Comparison of ENCODE assay signal across 8 cellular contexts in the genomic region with DNA sequence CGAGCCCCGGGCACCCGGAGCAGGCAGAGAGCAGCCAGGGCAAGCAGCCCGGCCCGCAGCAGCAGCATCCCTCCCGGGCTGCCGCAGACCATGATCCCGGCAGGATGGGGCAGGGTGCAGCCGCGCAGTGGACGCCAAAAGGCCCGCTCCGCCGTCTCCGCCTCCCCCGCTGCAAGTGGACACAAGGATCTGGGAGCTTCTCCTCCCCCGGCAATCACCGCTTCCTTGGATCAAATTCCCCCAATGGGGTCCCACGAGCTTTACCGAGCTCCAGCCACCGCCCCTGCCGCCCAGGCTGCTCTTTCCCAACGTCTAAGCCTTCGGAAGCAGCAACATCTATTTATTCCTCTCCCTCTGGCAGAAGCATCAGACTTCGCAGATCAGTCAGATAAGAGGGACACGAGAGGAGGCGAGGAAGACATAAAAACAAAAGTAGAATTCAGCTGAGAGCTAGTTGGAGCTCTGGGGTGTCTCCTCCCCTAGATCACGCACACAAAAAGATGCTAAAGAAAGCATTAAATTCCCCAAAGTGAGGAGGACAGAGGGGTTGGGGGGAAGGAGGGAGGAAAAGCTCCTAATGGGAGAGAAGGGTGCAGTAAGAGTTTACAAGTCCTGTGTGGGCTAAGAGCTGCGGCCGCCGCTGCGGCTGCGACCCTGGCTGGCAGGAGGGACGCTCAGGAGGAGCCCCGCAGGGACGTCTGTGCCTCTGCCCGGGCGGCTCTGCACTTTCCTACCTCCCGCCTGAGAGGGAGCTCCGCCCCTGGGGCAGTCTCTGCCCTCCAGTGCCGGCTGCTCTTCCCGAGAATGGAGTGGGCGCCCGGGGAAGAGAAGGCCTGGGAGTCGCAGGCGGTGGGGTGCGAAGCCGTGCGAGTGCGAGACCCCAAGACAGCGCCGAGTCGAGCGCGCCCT. TPM values are rescaled to one million over a fixed set of nuclear protein-coding genes. Genes with fewer than 3 reads are reported as not detected.
DNase-seq lines count a peak whose midpoint lies in the region; ATAC-seq and TF ChIP-seq lines count a peak whose summit lies in the region.

A gene with protein sequence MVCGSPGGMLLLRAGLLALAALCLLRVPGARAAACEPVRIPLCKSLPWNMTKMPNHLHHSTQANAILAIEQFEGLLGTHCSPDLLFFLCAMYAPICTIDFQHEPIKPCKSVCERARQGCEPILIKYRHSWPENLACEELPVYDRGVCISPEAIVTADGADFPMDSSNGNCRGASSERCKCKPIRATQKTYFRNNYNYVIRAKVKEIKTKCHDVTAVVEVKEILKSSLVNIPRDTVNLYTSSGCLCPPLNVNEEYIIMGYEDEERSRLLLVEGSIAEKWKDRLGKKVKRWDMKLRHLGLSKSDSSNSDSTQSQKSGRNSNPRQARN (minus strand): TSS at position 177 of the 909 bp plus-strand sequence. CDS start 85 bp downstream, at position 92.

- no peak for TF ChIP-seq POLR2A in tibial nerve (IDR thresholded peaks at IDR 0.05)

- no peak for TF ChIP-seq CTCF in tibial nerve (IDR thresholded peaks at IDR 0.05)

- H3K23ac ChIP-seq in mesendoderm (ENCODE audit: low read length): no peak within 1 kb of the TSS

- intact Hi-C loops in activated naive CD4-positive, alpha-beta T cell treated with anti-CD3 and anti-CD28 coated beads for 36 hours (cut with micrococcal nuclease): loop anchor here (5.0 kb wide), 1 partner anchor 199 kb away; no protein-coding TSS in a partner anchor

- peaks cover 3% of the 10 kb centered on the region for H3K27me3 ChIP-seq in mesendoderm (ENCODE audit: insufficient read depth, low read length, poor library complexity)
- no peaks in the 10 kb centered on the region for H3K27me3 ChIP-seq in tibial nerve

- peak within 1 kb of the TSS; percentile 47 for H2BK5ac ChIP-seq in mesendoderm (ENCODE audit: low read length)

- ATAC-seq in T-helper 17 cell: no peak

- H3K27ac ChIP-seq in mesendoderm (ENCODE audit: low read depth, low read length) (peak within 1 kb of the TSS; percentile 53), tibial nerve (peak within 1 kb of the TSS; percentile 32 to 79 (median 65))

- H3K4me1 Mint-ChIP-seq in activated naive CD4-positive, alpha-beta T cell treated with anti-CD3 and anti-CD28 coated beads for 36 hours (ENCODE audit: low read depth): peaks cover 18% of the 10 kb centered on the region
- peaks cover 15% of the 10 kb centered on the region for H3K4me1 Mint-ChIP-seq in T-helper 17 cell

- H3K4me3 ChIP-seq in mesendoderm (ENCODE audit: low read length) (peak within 1 kb of the TSS; percentile 61), tibial nerve (peak within 1 kb of the TSS; percentile 27 to 60 (median 42))

- H4K5ac ChIP-seq in mesendoderm (ENCODE audit: low read length): no peak within 1 kb of the TSS

- H3K4me2 ChIP-seq in mesendoderm (ENCODE audit: low read length): peak within 1 kb of the TSS; percentile 93

- H3K9ac ChIP-seq in mesendoderm (ENCODE audit: low read length): peak within 1 kb of the TSS; percentile 68

- peak within 1 kb of the TSS; percentile 18 for H3K4ac ChIP-seq in mesendoderm (ENCODE audit: low read depth, low read length)

- peak within 1 kb of the TSS; percentile 86 for H3K56ac ChIP-seq in mesendoderm (ENCODE audit: low read length)

- WGBS in mesendoderm (ENCODE audit: extremely low coverage, insufficient coverage, low lambda C conversion rate): no CpG with 5 or more reads among the region's 55 CpGs
- 2 to 3% methylated on average over 37 to 43 of the region's 55 CpGs for whole genome bisulfite sequencing in tibial nerve, 2 donors

- H2BK120ac ChIP-seq in mesendoderm (ENCODE audit: low read depth, low read length): no peak within 1 kb of the TSS

- H3K9me3 Mint-ChIP-seq in activated naive CD4-positive, alpha-beta T cell treated with anti-CD3 and anti-CD28 coated beads for 36 hours: no peaks in the 10 kb centered on the region

- no peaks in the 10 kb centered on the region for H3K79me2 ChIP-seq in mesendoderm (ENCODE audit: control insufficient read depth, insufficient read depth, low read length)

- peak within 1 kb of the TSS; percentile 22 for H3K4me3 Mint-ChIP-seq in activated naive CD4-positive, alpha-beta T cell treated with anti-CD3 and anti-CD28 coated beads for 36 hours
- peak within 1 kb of the TSS; percentile 66 for H3K4me3 Mint-ChIP-seq in T-helper 17 cell

- H3K36me3 ChIP-seq in mesendoderm (ENCODE audit: control insufficient read depth, insufficient read depth, low read length) (no peaks in the 10 kb centered on the region), tibial nerve (no peaks in the 10 kb centered on the region)

- H3K36me3 Mint-ChIP-seq in activated naive CD4-positive, alpha-beta T cell treated with anti-CD3 and anti-CD28 coated beads for 36 hours (ENCODE audit: low read depth): no peaks in the 10 kb centered on the region
- peaks cover 6% of the 10 kb centered on the region for H3K36me3 Mint-ChIP-seq in T-helper 17 cell (ENCODE audit: low read depth)

- H3K79me1 ChIP-seq in mesendoderm (ENCODE audit: low read length): no peaks in the 10 kb centered on the region

- no peak within 1 kb of the TSS for H4K8ac ChIP-seq in mesendoderm (ENCODE audit: low read depth, low read length)

- no peaks in the 10 kb centered on the region for H3K9me3 ChIP-seq in T-helper 17 cell (ENCODE audit: control insufficient read depth, low read length, poor library complexity, severe bottlenecking)
- no peaks in the 10 kb centered on the region for H3K9me3 ChIP-seq in tibial nerve

- no peak within 1 kb of the TSS for H2BK15ac ChIP-seq in mesendoderm (replicated peaks; ENCODE audit: low read depth)

- H3K4me1 ChIP-seq in mesendoderm (ENCODE audit: control insufficient read depth, low read depth, low read length) (peaks cover 8% of the 10 kb centered on the region), tibial nerve (peaks cover 0 to 44% (median 6%) of the 10 kb centered on the region in 4 donors)

- no peak within 1 kb of the TSS for H3K27ac Mint-ChIP-seq in activated naive CD4-positive, alpha-beta T cell treated with anti-CD3 and anti-CD28 coated beads for 36 hours
- no peak within 1 kb of the TSS for H3K27ac Mint-ChIP-seq in T-helper 17 cell

- no peak within 1 kb of the TSS for H2AK5ac ChIP-seq in mesendoderm (ENCODE audit: low read length)

- peaks cover 70% of the 10 kb centered on the region for H3K27me3 Mint-ChIP-seq in activated naive CD4-positive, alpha-beta T cell treated with anti-CD3 and anti-CD28 coated beads for 36 hours (ENCODE audit: low read depth)
- peaks cover 86% of the 10 kb centered on the region for H3K27me3 Mint-ChIP-seq in T-helper 17 cell

- DNase-seq in activated naive CD4-positive, alpha-beta T cell treated with anti-CD3 and anti-CD28 coated beads for 36 hours: no peak
- DNase-seq in activated naive CD4-positive, alpha-beta T cell (lab: John Stamatoyannopoulos, UW): no peak
- DNase-seq in T-helper 17 cell (no peak), epidermal melanocyte (ENCODE audit: insufficient read length, low spot score) (peak; percentile 46), mesendoderm (peak; percentile 71), tibial nerve (ENCODE audit: low spot score in 2 of 2) (peak; percentile 37 to 57), NOMO-1 treated with DMSO at 0.1 percent for 48 hours (lab: John Stamatoyannopoulos, UW; ENCODE audit: unreplicated experiment) (no peak), pons (ENCODE audit: low spot score) (no peak)

- CTCF ChIA-PET in activated naive CD4-positive, alpha-beta T cell treated with anti-CD3 and anti-CD28 coated beads for 36 hours (lab: Charles Lee): no interaction called here

- peak within 1 kb of the TSS; percentile 65 for H3K18ac ChIP-seq in mesendoderm (ENCODE audit: low read length)

- peak in 1 of 2 donors; percentile 41 for TF ChIP-seq EP300 in tibial nerve (IDR thresholded peaks at IDR 0.05)

RNA-seq across cellular contexts. Expression of the gene that starts here (rescaled TPM):
- total RNA-seq in activated naive CD4-positive, alpha-beta T cell treated with anti-CD3 and anti-CD28 coated beads for 36 hours: not detected
- total RNA-seq in T-helper 17 cell (not detected), tibial nerve (10 to 100 TPM in 2 of 4 donors, 1 to 10 TPM in 2; 3.0 to 12.8 (median 9.6) TPM)
- 0.91 TPM for polyA plus RNA-seq in mesendoderm (2013, experiment 1 of 2)
- 0.84 TPM for polyA plus RNA-seq in mesendoderm (2013, experiment 2 of 2)

Comparison
In these comparisons a context has a peak if more than half of its experiments do, and no peak if none do; other contexts are left out.
1. DNase-seq: peak in epidermal melanocyte (single experiment), mesendoderm (single experiment) and tibial nerve (2 of 2); none in activated naive CD4-positive, alpha-beta T cell treated with anti-CD3 and anti-CD28 coated beads for 36 hours (single experiment), activated naive CD4-positive, alpha-beta T cell (0 of 4), T-helper 17 cell (0 of 3), NOMO-1 treated with DMSO at 0.1 percent for 48 hours (single experiment) and pons (single experiment).